In the genomic region with DNA sequence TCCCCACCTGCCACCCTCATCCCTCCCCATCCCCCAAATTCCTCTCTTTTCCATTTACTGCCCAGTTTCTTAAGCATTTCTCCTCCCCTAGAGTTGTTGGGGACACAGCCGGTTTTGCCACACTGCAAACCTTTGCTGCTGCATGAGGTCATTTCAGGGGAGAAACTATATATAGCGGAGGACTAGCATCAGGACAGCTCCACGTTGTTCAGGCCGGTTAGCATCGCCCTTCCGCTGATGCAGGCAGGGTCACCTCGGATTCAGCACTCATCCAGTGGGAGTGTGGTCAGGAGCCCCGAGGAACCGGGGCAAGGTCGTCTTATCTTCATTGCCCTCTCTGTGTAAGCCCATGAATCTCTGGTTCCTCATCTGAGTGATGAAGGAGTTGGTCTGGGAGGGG, we compare ENCODE assay signal across 1 cellular context.
TF ChIP-seq lines count a peak whose summit lies in the region.

No MANE protein-coding gene starts in this region.

TF ChIP-seq in GM23338, 12 proteins besides CTCF, POLR2A, EP300 and RAD21 (continued from another document):
- TF ChIP-seq CREB1 (CRISPR knock-in tag; IDR thresholded peaks at IDR 0.05; ENCODE audit: low read depth) (no peak), EZH2 (IDR thresholded peaks at IDR 0.05; ENCODE audit: low read depth, unreplicated experiment) (no peak), NANOG (IDR thresholded peaks at IDR 0.05; ENCODE audit: borderline replicate concordance) (no peak)
- TF ChIP-seq, protein P1, sequence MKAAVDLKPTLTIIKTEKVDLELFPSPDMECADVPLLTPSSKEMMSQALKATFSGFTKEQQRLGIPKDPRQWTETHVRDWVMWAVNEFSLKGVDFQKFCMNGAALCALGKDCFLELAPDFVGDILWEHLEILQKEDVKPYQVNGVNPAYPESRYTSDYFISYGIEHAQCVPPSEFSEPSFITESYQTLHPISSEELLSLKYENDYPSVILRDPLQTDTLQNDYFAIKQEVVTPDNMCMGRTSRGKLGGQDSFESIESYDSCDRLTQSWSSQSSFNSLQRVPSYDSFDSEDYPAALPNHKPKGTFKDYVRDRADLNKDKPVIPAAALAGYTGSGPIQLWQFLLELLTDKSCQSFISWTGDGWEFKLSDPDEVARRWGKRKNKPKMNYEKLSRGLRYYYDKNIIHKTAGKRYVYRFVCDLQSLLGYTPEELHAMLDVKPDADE (IDR thresholded peaks at IDR 0.05): no peak
- TF ChIP-seq, protein P2, sequence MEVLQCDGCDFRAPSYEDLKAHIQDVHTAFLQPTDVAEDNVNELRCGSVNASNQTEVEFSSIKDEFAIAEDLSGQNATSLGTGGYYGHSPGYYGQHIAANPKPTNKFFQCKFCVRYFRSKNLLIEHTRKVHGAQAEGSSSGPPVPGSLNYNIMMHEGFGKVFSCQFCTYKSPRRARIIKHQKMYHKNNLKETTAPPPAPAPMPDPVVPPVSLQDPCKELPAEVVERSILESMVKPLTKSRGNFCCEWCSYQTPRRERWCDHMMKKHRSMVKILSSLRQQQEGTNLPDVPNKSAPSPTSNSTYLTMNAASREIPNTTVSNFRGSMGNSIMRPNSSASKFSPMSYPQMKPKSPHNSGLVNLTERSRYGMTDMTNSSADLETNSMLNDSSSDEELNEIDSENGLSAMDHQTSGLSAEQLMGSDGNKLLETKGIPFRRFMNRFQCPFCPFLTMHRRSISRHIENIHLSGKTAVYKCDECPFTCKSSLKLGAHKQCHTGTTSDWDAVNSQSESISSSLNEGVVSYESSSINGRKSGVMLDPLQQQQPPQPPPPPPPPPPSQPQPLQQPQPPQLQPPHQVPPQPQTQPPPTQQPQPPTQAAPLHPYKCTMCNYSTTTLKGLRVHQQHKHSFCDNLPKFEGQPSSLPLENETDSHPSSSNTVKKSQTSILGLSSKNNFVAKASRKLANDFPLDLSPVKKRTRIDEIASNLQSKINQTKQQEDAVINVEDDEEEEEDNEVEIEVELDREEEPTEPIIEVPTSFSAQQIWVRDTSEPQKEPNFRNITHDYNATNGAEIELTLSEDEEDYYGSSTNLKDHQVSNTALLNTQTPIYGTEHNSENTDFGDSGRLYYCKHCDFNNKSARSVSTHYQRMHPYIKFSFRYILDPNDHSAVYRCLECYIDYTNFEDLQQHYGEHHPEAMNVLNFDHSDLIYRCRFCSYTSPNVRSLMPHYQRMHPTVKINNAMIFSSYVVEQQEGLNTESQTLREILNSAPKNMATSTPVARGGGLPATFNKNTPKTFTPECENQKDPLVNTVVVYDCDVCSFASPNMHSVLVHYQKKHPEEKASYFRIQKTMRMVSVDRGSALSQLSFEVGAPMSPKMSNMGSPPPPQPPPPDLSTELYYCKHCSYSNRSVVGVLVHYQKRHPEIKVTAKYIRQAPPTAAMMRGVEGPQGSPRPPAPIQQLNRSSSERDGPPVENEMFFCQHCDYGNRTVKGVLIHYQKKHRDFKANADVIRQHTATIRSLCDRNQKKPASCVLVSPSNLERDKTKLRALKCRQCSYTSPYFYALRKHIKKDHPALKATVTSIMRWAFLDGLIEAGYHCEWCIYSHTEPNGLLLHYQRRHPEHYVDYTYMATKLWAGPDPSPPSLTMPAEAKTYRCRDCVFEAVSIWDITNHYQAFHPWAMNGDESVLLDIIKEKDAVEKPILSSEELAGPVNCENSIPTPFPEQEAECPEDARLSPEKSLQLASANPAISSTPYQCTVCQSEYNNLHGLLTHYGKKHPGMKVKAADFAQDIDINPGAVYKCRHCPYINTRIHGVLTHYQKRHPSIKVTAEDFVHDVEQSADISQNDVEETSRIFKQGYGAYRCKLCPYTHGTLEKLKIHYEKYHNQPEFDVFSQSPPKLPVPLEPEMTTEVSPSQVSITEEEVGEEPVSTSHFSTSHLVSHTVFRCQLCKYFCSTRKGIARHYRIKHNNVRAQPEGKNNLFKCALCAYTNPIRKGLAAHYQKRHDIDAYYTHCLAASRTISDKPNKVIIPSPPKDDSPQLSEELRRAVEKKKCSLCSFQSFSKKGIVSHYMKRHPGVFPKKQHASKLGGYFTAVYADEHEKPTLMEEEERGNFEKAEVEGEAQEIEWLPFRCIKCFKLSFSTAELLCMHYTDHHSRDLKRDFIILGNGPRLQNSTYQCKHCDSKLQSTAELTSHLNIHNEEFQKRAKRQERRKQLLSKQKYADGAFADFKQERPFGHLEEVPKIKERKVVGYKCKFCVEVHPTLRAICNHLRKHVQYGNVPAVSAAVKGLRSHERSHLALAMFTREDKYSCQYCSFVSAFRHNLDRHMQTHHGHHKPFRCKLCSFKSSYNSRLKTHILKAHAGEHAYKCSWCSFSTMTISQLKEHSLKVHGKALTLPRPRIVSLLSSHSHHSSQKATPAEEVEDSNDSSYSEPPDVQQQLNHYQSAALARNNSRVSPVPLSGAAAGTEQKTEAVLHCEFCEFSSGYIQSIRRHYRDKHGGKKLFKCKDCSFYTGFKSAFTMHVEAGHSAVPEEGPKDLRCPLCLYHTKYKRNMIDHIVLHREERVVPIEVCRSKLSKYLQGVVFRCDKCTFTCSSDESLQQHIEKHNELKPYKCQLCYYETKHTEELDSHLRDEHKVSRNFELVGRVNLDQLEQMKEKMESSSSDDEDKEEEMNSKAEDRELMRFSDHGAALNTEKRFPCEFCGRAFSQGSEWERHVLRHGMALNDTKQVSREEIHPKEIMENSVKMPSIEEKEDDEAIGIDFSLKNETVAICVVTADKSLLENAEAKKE (CRISPR knock-in tag; IDR thresholded peaks at IDR 0.05): no peak
